Comparison of ENCODE assay signal across 20 cellular contexts in the genomic region with DNA sequence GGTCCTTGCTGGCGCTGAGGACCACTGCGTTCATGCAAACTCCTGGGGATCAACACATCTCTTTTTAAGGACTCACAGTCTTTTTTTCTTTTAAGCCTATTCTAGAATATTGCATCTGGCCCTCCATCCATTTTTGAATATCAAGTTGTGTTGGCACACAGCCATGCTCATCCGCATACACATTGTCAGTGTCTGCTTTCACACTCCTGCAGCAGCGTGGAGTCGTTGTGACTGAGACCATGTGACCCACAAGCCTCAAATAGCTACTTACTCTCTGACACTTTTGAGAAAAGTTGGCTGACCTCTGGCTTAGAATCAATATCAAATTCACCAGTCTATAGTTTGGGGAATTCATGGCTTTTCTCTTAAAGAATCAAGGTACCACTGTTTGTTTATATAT.
DNase-seq lines count a peak whose midpoint lies in the region; ATAC-seq and TF ChIP-seq lines count a peak whose summit lies in the region.
"Had no signal": no experiment of that assay in that cellular context is flagged by ENCODE, and none has a peak within 500 bp of the region (broad histone marks: within the 10 kb centered on the region; RNA-seq: fewer than 3 reads in every experiment).

No MANE protein-coding gene starts in this region.

- H3F3A ChIP-seq in PC-3 (ENCODE audit: low read length, unreplicated experiment): no peaks in the 10 kb centered on the region

- intact Hi-C loops in right cardiac atrium (cut with DNase I) (no loop called here), left ventricle myocardium inferior (cut with micrococcal nuclease) (no loop called here), PC-3 (cut with micrococcal nuclease) (no loop called here)

- no peak overlapping the region for H3K4me3 ChIP-seq in right cardiac atrium (ENCODE audit: low read length)
- H3K4me3 ChIP-seq in left ventricle myocardium inferior: no peak overlapping the region
- no peak overlapping the region for H3K4me3 ChIP-seq in PC-3 (ENCODE audit: low read length)
- H3K4me3 ChIP-seq: BLaER1 treated with 17β-estradiol and CSF1 and Interleukin-3, amounts not matched to agents 10 nM and 100 nM; SJCRH30 had no signal

- in situ Hi-C loops in GM13977 (cut with MboI; ENCODE audit: low pct_unique_long_range_greater_than_20kb, low sequenced_read_pairs, unreplicated experiment): no loop called here

- TF ChIP-seq CTCF in left ventricle myocardium inferior (IDR thresholded peaks at IDR 0.05; ENCODE audit: borderline replicate concordance) (no peak), WTC11 (IDR thresholded peaks at IDR 0.05) (no peak), GM13977 (IDR thresholded peaks at IDR 0.05; ENCODE audit: extremely low read depth, insufficient read depth, missing control alignments) (no peak), PC-3 (conservative IDR thresholded peaks at IDR 0.05; ENCODE audit: low read depth, low read length) (no peak)

- H3K9ac ChIP-seq in PC-3 (ENCODE audit: low read length): no peak overlapping the region
- H3K9ac ChIP-seq: BLaER1 treated with 17β-estradiol and CSF1 and Interleukin-3, amounts not matched to agents 10 nM and 100 nM had no signal

- no peaks in the 10 kb centered on the region for H3K9me3 Mint-ChIP-seq in WTC11
- H3K9me3 Mint-ChIP-seq: CD4-positive, alpha-beta T cell had no signal

- H4K20me1 ChIP-seq in PC-3 (ENCODE audit: low read length): no peaks in the 10 kb centered on the region
- H4K20me1 ChIP-seq: BLaER1 treated with 17β-estradiol and CSF1 and Interleukin-3, amounts not matched to agents 10 nM and 100 nM had no signal

- H3K79me2 ChIP-seq in PC-3 (ENCODE audit: low read length): no peaks in the 10 kb centered on the region

- H3K36me3 ChIP-seq in left ventricle myocardium inferior: no peaks in the 10 kb centered on the region
- H3K36me3 ChIP-seq in PC-3 (ENCODE audit: low read depth, low read length): no peaks in the 10 kb centered on the region
- H3K36me3 ChIP-seq: BLaER1 treated with 17β-estradiol and CSF1 and Interleukin-3, amounts not matched to agents 10 nM and 100 nM; SJCRH30 had no signal

- H3K4me3 Mint-ChIP-seq in WTC11: no peak overlapping the region
- H3K4me3 Mint-ChIP-seq: CD4-positive, alpha-beta T cell had no signal

- no peaks in the 10 kb centered on the region; the same call in 1 of the 2 replicates for H3K27me3 Mint-ChIP-seq in WTC11 (ENCODE audit: low read depth)
- H3K27me3 Mint-ChIP-seq: CD4-positive, alpha-beta T cell had no signal

- no peak overlapping the region for H3K27ac ChIP-seq in right cardiac atrium (ENCODE audit: low read length)
- no peak overlapping the region for H3K27ac ChIP-seq in left ventricle myocardium inferior (replicated peaks)
- no peak overlapping the region for H3K27ac ChIP-seq in PC-3 (ENCODE audit: low read length)
- H3K27ac ChIP-seq: BLaER1 treated with 17β-estradiol and CSF1 and Interleukin-3, amounts not matched to agents 10 nM and 100 nM; HL-60; SJCRH30 had no signal

- no TSS peak for BruUV-seq in PC-3 (replicated peaks; lab: Mats Ljungman, UMichigan)

- peak; percentile 3 for DNase-seq in NCI-H510A treated with DMSO at 0.1 percent for 48 hours (lab: John Stamatoyannopoulos, UW)
- DNase-seq in NCI-H510A (lab: John Stamatoyannopoulos, UW): no peak
- DNase-seq in right cardiac atrium: peak; percentile 24 to 59 (median 51)
- no peak for DNase-seq in left ventricle myocardium inferior
- DNase-seq in WTC11 (ENCODE audit: low spot score): no peak
- no peak for DNase-seq in GM13977 (ENCODE audit: low spot score)
- DNase-seq in PC-3: no peak
- DNase-seq: CD4-positive, alpha-beta T cell; COR-L47; DMS53; H7; NCI-H1048; NCI-H1436; NCI-H187 treated with DMSO at 0.1 percent for 48 hours; NCI-H2107; SJCRH30 had no signal

- no peaks in the 10 kb centered on the region for H3K27me3 ChIP-seq in right cardiac atrium (ENCODE audit: control insufficient read depth, insufficient read depth)
- no peaks in the 10 kb centered on the region for H3K27me3 ChIP-seq in left ventricle myocardium inferior (ENCODE audit: low read depth)
- no peaks in the 10 kb centered on the region for H3K27me3 ChIP-seq in PC-3 (ENCODE audit: low read length)
- H3K27me3 ChIP-seq: SJCRH30 had no signal

- WGBS in right cardiac atrium: 68% methylated on average over 5 of the region's 5 CpGs

- no peaks in the 10 kb centered on the region for H3K9me3 ChIP-seq in right cardiac atrium (ENCODE audit: control insufficient read depth, low read length)
- no peaks in the 10 kb centered on the region for H3K9me3 ChIP-seq in left ventricle myocardium inferior (replicated peaks)
- no peaks in the 10 kb centered on the region for H3K9me3 ChIP-seq in PC-3 (ENCODE audit: low read length)
- H3K9me3 ChIP-seq: BLaER1 treated with 17β-estradiol and CSF1 and Interleukin-3, amounts not matched to agents 10 nM and 100 nM; SJCRH30 had no signal

- ATAC-seq in right cardiac atrium (peak in 1 of 2 donors; percentile 61), WTC11 (no peak), PC-3 (no peak)
- ATAC-seq: Right ventricle myocardium inferior, SK-N-SH treated with all-trans-retinoic acid at 6 μM for 48 hours had no signal

- H2AFZ ChIP-seq in PC-3 (ENCODE audit: low read length): no peak overlapping the region

- peaks cover 32% of the 10 kb centered on the region for H3K4me1 Mint-ChIP-seq in WTC11

- H3K36me3 Mint-ChIP-seq in WTC11: peaks cover 6% of the 10 kb centered on the region; the same call in 1 of the 2 replicates

- H3K27ac Mint-ChIP-seq in WTC11: no peak overlapping the region
- H3K27ac Mint-ChIP-seq: CD4-positive, alpha-beta T cell had no signal

- no peaks in the 10 kb centered on the region for H3K4me1 ChIP-seq in right cardiac atrium (ENCODE audit: control insufficient read depth, insufficient read depth, low read length)
- H3K4me1 ChIP-seq in left ventricle myocardium inferior: no peaks in the 10 kb centered on the region
- H3K4me1 ChIP-seq in PC-3 (ENCODE audit: insufficient read depth, low read length): no peaks in the 10 kb centered on the region
- H3K4me1 ChIP-seq: BLaER1 treated with 17β-estradiol and CSF1 and Interleukin-3, amounts not matched to agents 10 nM and 100 nM; SJCRH30 had no signal

- no peak overlapping the region for H3K4me2 ChIP-seq in PC-3 (ENCODE audit: low read length)
- H3K4me2 ChIP-seq: BLaER1 treated with 17β-estradiol and CSF1 and Interleukin-3, amounts not matched to agents 10 nM and 100 nM had no signal

- POLR2A ChIA-PET in WTC11 (lab: Charles Lee) (no interaction called here), PC-3 (lab: Charles Lee; ENCODE audit: unreplicated experiment) (no interaction called here)

- no peaks in the 10 kb centered on the region for H3K9me2 ChIP-seq in PC-3 (replicated peaks; ENCODE audit: low read length)

- CTCF ChIA-PET in WTC11 (lab: Charles Lee) (no interaction called here), PC-3 (lab: Charles Lee) (no interaction called here)

TF ChIP-seq in WTC11, 78 proteins besides CTCF, POLR2A, EP300 and RAD21:
- TF ChIP-seq, protein P1, sequence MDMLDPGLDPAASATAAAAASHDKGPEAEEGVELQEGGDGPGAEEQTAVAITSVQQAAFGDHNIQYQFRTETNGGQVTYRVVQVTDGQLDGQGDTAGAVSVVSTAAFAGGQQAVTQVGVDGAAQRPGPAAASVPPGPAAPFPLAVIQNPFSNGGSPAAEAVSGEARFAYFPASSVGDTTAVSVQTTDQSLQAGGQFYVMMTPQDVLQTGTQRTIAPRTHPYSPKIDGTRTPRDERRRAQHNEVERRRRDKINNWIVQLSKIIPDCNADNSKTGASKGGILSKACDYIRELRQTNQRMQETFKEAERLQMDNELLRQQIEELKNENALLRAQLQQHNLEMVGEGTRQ (CRISPR knock-in tag; IDR thresholded peaks at IDR 0.05): peak; percentile 27; the same call in 1 of the 2 replicates
- no peak for TF ChIP-seq GTF2I (CRISPR knock-in tag; conservative IDR thresholded peaks at IDR 0.05)
TF ChIP-seq in WTC11: peak in this region for 1.

Comparison
In these comparisons a context has a peak if more than half of its experiments do, and no peak if none do; other contexts are left out.
1. DNase-seq: peak in NCI-H510A treated with DMSO at 0.1 percent for 48 hours (single experiment) and right cardiac atrium (3 of 3); none in NCI-H510A (single experiment), left ventricle myocardium inferior (single experiment), WTC11 (single experiment), GM13977 (single experiment) and PC-3 (single experiment).